1 cellular context compared by ENCODE assay signal in the genomic region with DNA sequence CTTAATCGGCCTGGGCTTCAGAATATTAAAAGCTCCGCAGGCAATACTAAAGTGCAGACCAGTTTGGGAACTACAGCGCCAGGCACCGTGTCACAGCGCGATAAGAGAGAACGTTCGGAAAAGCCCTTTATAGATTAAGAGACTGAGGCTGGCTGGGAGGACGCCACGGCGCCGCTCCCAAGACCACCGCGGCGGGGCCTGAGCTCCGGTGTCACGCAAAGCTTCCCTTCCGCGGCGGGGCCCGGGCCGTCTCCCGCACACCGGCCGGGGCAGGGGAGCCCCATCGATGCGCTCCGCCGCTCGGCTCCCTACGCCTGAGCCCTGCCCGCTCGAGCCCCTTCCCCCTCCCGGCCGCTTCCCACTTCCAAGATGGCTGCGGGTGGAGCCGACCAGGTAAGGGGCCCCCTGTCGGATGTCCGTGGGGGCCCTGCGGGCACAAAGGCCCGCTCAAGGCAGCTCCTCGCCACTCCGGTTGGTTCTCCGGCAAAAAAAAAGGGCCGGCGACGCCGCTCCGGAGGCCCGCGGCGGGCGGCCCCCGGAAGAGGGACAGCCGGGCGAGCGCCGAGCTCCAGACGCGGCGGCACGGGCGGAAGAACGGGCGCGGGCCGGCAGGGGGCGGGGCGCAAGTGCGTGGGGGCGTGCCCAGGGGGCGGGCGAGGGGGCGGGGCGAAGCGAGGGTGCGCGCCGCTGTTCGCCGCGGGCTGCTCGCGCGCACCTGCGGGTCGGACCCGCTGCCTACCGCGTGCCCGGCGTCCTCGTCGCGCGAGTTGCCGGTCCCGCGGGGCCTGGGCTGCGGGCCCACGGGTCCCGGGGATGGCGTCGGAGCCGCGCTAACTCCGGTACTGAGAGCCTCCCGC.
TF ChIP-seq lines count a peak whose summit lies in the region.

A gene with protein sequence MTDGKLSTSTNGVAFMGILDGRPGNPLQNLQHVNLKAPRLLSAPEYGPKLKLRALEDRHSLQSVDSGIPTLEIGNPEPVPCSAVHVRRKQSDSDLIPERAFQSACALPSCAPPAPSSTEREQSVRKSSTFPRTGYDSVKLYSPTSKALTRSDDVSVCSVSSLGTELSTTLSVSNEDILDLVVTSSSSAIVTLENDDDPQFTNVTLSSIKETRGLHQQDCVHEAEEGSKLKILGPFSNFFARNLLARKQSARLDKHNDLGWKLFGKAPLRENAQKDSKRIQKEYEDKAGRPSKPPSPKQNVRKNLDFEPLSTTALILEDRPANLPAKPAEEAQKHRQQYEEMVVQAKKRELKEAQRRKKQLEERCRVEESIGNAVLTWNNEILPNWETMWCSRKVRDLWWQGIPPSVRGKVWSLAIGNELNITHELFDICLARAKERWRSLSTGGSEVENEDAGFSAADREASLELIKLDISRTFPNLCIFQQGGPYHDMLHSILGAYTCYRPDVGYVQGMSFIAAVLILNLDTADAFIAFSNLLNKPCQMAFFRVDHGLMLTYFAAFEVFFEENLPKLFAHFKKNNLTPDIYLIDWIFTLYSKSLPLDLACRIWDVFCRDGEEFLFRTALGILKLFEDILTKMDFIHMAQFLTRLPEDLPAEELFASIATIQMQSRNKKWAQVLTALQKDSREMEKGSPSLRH (plus strand): TSS at position 714 of the 857 bp plus-strand sequence. CDS start 13,564 bp downstream, outside the sequence.

TF ChIP-seq in HEK293, 187 proteins besides CTCF, POLR2A, EP300 and RAD21 (continued from another document and continues in another):
- TF ChIP-seq ZBTB11 (tag by site-specific recombination; conservative IDR thresholded peaks at IDR 0.05; ENCODE audit: low read depth) (peak; percentile 83), ZNF133 (tag by site-specific recombination; IDR thresholded peaks at IDR 0.05) (no peak), HOXD13 (CRISPR knock-in tag; IDR thresholded peaks at IDR 0.05; ENCODE audit: borderline replicate concordance) (no peak), ZBTB7A (tag by site-specific recombination; IDR thresholded peaks at IDR 0.05; ENCODE audit: low read depth) (peak; percentile 68; the same call in 1 of the 2 replicates), ZNF19 (tag by site-specific recombination; IDR thresholded peaks at IDR 0.05; ENCODE audit: low read depth) (no peak), ZNF394 (tag by site-specific recombination; IDR thresholded peaks at IDR 0.05; ENCODE audit: borderline replicate concordance) (no peak), AEBP2 (tag by site-specific recombination; IDR thresholded peaks at IDR 0.05; ENCODE audit: borderline replicate concordance) (no peak), SP7 (tag by site-specific recombination; IDR thresholded peaks at IDR 0.05) (0 out of 2 replicates have a peak, but pooled peaks have one; percentile 27), BCL11B (tag by site-specific recombination; IDR thresholded peaks at IDR 0.05; ENCODE audit: low read depth) (no peak), ZNF223 (tag by site-specific recombination; IDR thresholded peaks at IDR 0.05) (no peak), ZFP3 (tag by site-specific recombination; IDR thresholded peaks at IDR 0.05; ENCODE audit: low read depth) (no peak), ZSCAN30 (tag by site-specific recombination; IDR thresholded peaks at IDR 0.05) (0 out of 2 replicates have a peak, but pooled peaks have one; percentile 19), PATZ1 (tag by site-specific recombination; IDR thresholded peaks at IDR 0.05) (peak; percentile 79), GLIS2 (tag by site-specific recombination; IDR thresholded peaks at IDR 0.05) (peak; percentile 67), ZNF23 (tag by site-specific recombination; IDR thresholded peaks at IDR 0.05; ENCODE audit: borderline replicate concordance) (no peak), ZNF302 (tag by site-specific recombination; IDR thresholded peaks at IDR 0.05; ENCODE audit: low read depth) (no peak), PRDM10 (tag by site-specific recombination; IDR thresholded peaks at IDR 0.05) (peak; percentile 68; the same call in 1 of the 2 replicates)
- TF ChIP-seq, protein P1, sequence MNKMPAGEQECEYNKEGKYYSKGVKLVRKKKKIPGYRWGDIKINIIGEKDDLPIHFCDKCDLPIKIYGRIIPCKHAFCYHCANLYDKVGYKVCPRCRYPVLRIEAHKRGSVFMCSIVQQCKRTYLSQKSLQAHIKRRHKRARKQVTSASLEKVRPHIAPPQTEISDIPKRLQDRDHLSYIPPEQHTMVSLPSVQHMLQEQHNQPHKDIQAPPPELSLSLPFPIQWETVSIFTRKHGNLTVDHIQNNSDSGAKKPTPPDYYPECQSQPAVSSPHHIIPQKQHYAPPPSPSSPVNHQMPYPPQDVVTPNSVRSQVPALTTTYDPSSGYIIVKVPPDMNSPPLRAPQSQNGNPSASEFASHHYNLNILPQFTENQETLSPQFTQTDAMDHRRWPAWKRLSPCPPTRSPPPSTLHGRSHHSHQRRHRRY (tag by site-specific recombination; IDR thresholded peaks at IDR 0.05), result no peak
- TF ChIP-seq, protein P2, sequence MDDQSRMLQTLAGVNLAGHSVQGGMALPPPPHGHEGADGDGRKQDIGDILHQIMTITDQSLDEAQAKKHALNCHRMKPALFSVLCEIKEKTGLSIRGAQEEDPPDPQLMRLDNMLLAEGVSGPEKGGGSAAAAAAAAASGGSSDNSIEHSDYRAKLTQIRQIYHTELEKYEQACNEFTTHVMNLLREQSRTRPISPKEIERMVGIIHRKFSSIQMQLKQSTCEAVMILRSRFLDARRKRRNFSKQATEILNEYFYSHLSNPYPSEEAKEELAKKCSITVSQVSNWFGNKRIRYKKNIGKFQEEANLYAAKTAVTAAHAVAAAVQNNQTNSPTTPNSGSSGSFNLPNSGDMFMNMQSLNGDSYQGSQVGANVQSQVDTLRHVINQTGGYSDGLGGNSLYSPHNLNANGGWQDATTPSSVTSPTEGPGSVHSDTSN (CRISPR knock-in tag; IDR thresholded peaks at IDR 0.05), result no peak
- TF ChIP-seq, protein P3, sequence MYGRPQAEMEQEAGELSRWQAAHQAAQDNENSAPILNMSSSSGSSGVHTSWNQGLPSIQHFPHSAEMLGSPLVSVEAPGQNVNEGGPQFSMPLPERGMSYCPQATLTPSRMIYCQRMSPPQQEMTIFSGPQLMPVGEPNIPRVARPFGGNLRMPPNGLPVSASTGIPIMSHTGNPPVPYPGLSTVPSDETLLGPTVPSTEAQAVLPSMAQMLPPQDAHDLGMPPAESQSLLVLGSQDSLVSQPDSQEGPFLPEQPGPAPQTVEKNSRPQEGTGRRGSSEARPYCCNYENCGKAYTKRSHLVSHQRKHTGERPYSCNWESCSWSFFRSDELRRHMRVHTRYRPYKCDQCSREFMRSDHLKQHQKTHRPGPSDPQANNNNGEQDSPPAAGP (tag by site-specific recombination; IDR thresholded peaks at IDR 0.05), result peak; percentile 70; the same call in 1 of the 2 replicates
- TF ChIP-seq, protein P4, sequence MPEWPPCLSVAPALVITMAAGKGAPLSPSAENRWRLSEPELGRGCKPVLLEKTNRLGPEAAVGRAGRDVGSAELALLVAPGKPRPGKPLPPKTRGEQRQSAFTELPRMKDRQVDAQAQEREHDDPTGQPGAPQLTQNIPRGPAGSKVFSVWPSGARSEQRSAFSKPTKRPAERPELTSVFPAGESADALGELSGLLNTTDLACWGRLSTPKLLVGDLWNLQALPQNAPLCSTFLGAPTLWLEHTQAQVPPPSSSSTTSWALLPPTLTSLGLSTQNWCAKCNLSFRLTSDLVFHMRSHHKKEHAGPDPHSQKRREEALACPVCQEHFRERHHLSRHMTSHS (tag by site-specific recombination; IDR thresholded peaks at IDR 0.05), result no peak
- TF ChIP-seq, protein P5, sequence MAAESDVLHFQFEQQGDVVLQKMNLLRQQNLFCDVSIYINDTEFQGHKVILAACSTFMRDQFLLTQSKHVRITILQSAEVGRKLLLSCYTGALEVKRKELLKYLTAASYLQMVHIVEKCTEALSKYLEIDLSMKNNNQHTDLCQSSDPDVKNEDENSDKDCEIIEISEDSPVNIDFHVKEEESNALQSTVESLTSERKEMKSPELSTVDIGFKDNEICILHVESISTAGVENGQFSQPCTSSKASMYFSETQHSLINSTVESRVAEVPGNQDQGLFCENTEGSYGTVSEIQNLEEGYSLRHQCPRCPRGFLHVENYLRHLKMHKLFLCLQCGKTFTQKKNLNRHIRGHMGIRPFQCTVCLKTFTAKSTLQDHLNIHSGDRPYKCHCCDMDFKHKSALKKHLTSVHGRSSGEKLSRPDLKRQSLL (tag by site-specific recombination; IDR thresholded peaks at IDR 0.05), result peak; percentile 31; the same call in 1 of the 2 replicates
- TF ChIP-seq, protein P6, sequence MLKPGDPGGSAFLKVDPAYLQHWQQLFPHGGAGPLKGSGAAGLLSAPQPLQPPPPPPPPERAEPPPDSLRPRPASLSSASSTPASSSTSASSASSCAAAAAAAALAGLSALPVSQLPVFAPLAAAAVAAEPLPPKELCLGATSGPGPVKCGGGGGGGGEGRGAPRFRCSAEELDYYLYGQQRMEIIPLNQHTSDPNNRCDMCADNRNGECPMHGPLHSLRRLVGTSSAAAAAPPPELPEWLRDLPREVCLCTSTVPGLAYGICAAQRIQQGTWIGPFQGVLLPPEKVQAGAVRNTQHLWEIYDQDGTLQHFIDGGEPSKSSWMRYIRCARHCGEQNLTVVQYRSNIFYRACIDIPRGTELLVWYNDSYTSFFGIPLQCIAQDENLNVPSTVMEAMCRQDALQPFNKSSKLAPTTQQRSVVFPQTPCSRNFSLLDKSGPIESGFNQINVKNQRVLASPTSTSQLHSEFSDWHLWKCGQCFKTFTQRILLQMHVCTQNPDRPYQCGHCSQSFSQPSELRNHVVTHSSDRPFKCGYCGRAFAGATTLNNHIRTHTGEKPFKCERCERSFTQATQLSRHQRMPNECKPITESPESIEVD (tag by site-specific recombination; IDR thresholded peaks at IDR 0.05), result no peak
